ENCODE assay signal across 1 cellular context in genomic region chr4:155572106-155572703, GRCh38.
TF ChIP-seq lines count a peak whose summit lies in the region.

No MANE protein-coding gene starts in this region.

TF ChIP-seq in IMR-90, 13 proteins besides CTCF, POLR2A, EP300 and RAD21 (continued from another document):
- TF ChIP-seq ELK1 (IDR thresholded peaks at IDR 0.05; ENCODE audit: borderline replicate concordance, low read depth, low read length) (no peak), NFE2L2 (IDR thresholded peaks at IDR 0.05; ENCODE audit: low read depth, low read length) (no peak), MAFK (IDR thresholded peaks at IDR 0.05; ENCODE audit: low read depth, low read length) (no peak), USF2 (IDR thresholded peaks at IDR 0.05; ENCODE audit: low read depth, low read length) (no peak), FOS (IDR thresholded peaks at IDR 0.05; ENCODE audit: low read depth, low read length) (no peak), MAZ (IDR thresholded peaks at IDR 0.05; ENCODE audit: borderline replicate concordance, low read depth, low read length) (no peak), CEBPB (IDR thresholded peaks at IDR 0.05; ENCODE audit: low read depth, low read length) (no peak)
